ENCODE assay signal across 1 cellular context in genomic region chr9:123742009-123742767, GRCh38.
TF ChIP-seq lines count a peak whose summit lies in the region.

No MANE protein-coding gene starts in this region.

TF ChIP-seq in HepG2, 621 proteins besides CTCF, POLR2A, EP300 and RAD21 (continued from another document and continues in another):
- TF ChIP-seq ZNF710 (CRISPR knock-in tag; IDR thresholded peaks at IDR 0.05; ENCODE audit: borderline replicate concordance) (peak; percentile 31; the same call in 1 of the 2 replicates), HNF4A (CRISPR knock-in tag; IDR thresholded peaks at IDR 0.05) (peak; percentile 46; the same call in 1 of the 2 replicates), TCF7 (IDR thresholded peaks at IDR 0.05; ENCODE audit: low read depth) (0 out of 2 replicates have a peak, but pooled peaks have one; percentile 6), FOXP4 (CRISPR knock-in tag; IDR thresholded peaks at IDR 0.05) (peak; percentile 59), ZGPAT (CRISPR knock-in tag; IDR thresholded peaks at IDR 0.05) (peak; percentile 43), BCL3 (CRISPR knock-in tag; IDR thresholded peaks at IDR 0.05) (0 out of 2 replicates have a peak, but pooled peaks have one; percentile 26), KLF9 (CRISPR knock-in tag; IDR thresholded peaks at IDR 0.05; ENCODE audit: low read depth) (no peak), PLRG1 (conservative IDR thresholded peaks at IDR 0.05) (no peak), MXD4 (CRISPR knock-in tag; IDR thresholded peaks at IDR 0.05) (0 out of 2 replicates have a peak, but pooled peaks have one; percentile 33), SALL1 (CRISPR knock-in tag; IDR thresholded peaks at IDR 0.05) (peak; percentile 66; the same call in 1 of the 2 replicates), TBX2 (CRISPR knock-in tag; IDR thresholded peaks at IDR 0.05; ENCODE audit: borderline replicate concordance) (peak; percentile 60; the same call in 1 of the 2 replicates), GPBP1L1 (CRISPR knock-in tag; IDR thresholded peaks at IDR 0.05) (no peak), PRDM15 (CRISPR knock-in tag; IDR thresholded peaks at IDR 0.05) (peak; percentile 66; the same call in 1 of the 2 replicates), NONO (IDR thresholded peaks at IDR 0.05) (no peak), NONO (CRISPR knock-in tag; conservative IDR thresholded peaks at IDR 0.05) (peak; percentile 51; the same call in 1 of the 2 replicates), ESRRA (CRISPR knock-in tag; IDR thresholded peaks at IDR 0.05; ENCODE audit: low read depth) (peak; percentile 34; the same call in 1 of the 2 replicates), RXRB (CRISPR knock-in tag; IDR thresholded peaks at IDR 0.05; ENCODE audit: borderline replicate concordance) (peak; percentile 28; the same call in 1 of the 2 replicates), ZNF598 (CRISPR knock-in tag; IDR thresholded peaks at IDR 0.05; ENCODE audit: borderline replicate concordance) (0 out of 2 replicates have a peak, but pooled peaks have one; percentile 51), FOXA1 (IDR thresholded peaks at IDR 0.05) (no peak), FOXA1 (CRISPR knock-in tag; IDR thresholded peaks at IDR 0.05) (peak; percentile 3; the same call in 1 of the 2 replicates), ATF5 (CRISPR knock-in tag; IDR thresholded peaks at IDR 0.05; ENCODE audit: low read depth) (no peak), ZMYM3 (CRISPR knock-in tag; IDR thresholded peaks at IDR 0.05) (peak; percentile 42; the same call in 1 of the 2 replicates), ZNF644 (CRISPR knock-in tag; IDR thresholded peaks at IDR 0.05; ENCODE audit: low read depth) (peak; percentile 24; the same call in 1 of the 2 replicates), ZNF512B (CRISPR knock-in tag; IDR thresholded peaks at IDR 0.05; ENCODE audit: borderline replicate concordance) (peak; percentile 55; the same call in 1 of the 2 replicates), FOXA3 (CRISPR knock-in tag; IDR thresholded peaks at IDR 0.05) (peak; percentile 54; the same call in 1 of the 2 replicates), SAP130 (CRISPR knock-in tag; IDR thresholded peaks at IDR 0.05; ENCODE audit: low read depth) (peak; percentile 62), HNF1B (CRISPR knock-in tag; IDR thresholded peaks at IDR 0.05) (no peak), STAT6 (CRISPR knock-in tag; IDR thresholded peaks at IDR 0.05; ENCODE audit: borderline replicate concordance) (peak; percentile 31; the same call in 1 of the 2 replicates), ISX (CRISPR knock-in tag; conservative IDR thresholded peaks at IDR 0.05) (no peak), ETV5 (CRISPR knock-in tag; IDR thresholded peaks at IDR 0.05; ENCODE audit: borderline replicate concordance) (peak; percentile 51; the same call in 1 of the 2 replicates), ZNF362 (CRISPR knock-in tag; IDR thresholded peaks at IDR 0.05; ENCODE audit: borderline replicate concordance) (peak; percentile 94), ZFP36 (IDR thresholded peaks at IDR 0.05; ENCODE audit: borderline replicate concordance, low read depth, low read length, partially characterized antibody) (no peak), ELF3 (CRISPR knock-in tag; IDR thresholded peaks at IDR 0.05) (peak; percentile 63; the same call in 1 of the 2 replicates), NCOA2 (CRISPR knock-in tag; IDR thresholded peaks at IDR 0.05) (peak; percentile 30; the same call in 1 of the 2 replicates)
